Comparison of ENCODE assay signal across 8 cellular contexts in the genomic region with DNA sequence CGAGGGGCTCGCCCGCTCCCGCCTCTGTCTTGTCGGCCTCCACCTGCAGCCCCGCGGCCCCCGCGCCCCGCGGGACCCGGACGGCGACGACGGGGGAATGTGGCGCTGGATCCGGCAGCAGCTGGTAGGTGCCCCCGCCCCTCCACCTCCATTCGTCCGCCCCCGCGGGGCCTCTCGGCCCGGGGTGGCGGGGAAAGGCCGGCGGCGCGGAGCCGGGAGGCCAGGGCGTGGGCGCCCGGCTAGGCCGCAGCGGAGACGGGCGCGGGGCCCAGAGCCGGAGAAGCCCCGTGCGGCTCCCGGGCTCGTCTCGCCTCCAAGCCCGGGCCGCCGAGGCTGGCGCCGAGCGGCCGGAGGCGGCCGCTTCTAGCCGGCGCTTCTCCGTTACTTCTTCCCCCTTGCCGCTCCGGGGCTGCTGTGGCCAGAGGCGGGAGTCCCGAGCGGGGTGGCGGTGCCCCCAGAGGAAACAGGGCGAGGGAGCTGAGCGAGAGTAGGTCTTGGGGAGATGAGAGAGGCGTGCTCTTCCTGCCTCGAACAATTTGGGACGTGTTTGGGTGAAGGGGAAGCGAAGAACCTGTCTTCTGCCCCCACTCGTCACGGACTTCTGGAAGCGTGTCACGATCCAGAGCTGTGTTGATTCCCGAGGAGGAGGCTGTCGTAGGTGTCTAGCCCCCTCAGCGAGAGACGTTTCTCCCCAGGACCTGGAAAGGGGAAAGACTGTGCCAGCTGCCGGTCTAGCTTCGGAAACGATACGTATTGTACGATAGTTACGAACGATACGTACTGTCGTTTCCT. TPM values are rescaled to one million over a fixed set of nuclear protein-coding genes. Genes with fewer than 3 reads are reported as not detected.
DNase-seq lines count a peak whose midpoint lies in the region; ATAC-seq, FAIRE-seq and TF ChIP-seq lines count a peak whose summit lies in the region.

No MANE protein-coding gene starts in this region.

- no CpG with 5 or more reads among the region's 86 CpGs for WGBS in H9 (ENCODE audit: extremely low coverage, insufficient read length, low lambda C conversion rate)

- H3K23ac ChIP-seq in H9 (ENCODE audit: insufficient read length, low read depth, low read length), result no peak overlapping the region

- no peak overlapping the region for H2BK12ac ChIP-seq in H9 (ENCODE audit: insufficient read length, low read depth, low read length)

- H3K27me3 ChIP-seq in H9 (ENCODE audit: insufficient read depth, low read length) (no peaks in the 10 kb centered on the region), WERI-Rb-1 (ENCODE audit: insufficient read depth, low read depth, severe bottlenecking) (no peaks in the 10 kb centered on the region)

- H4K20me1 ChIP-seq in H9 (ENCODE audit: control insufficient read depth, insufficient read depth, insufficient read length), result no peaks in the 10 kb centered on the region

- no peaks in the 10 kb centered on the region for H3K9me3 ChIP-seq in H9 (ENCODE audit: control insufficient read depth, low read depth, low read length)
- no peaks in the 10 kb centered on the region for H3K9me3 ChIP-seq in WERI-Rb-1 (ENCODE audit: severe bottlenecking)

- no peak overlapping the region for H2BK120ac ChIP-seq in H9 (ENCODE audit: low read depth, low read length, poor library complexity, severe bottlenecking)

- peak overlapping the region; percentile 40 for H3K14ac ChIP-seq in H9 (ENCODE audit: insufficient read depth, low read length)

- H3T11ph ChIP-seq in H9 (ENCODE audit: low read length), result no peak overlapping the region

- H4K5ac ChIP-seq in H9 (ENCODE audit: insufficient read length, low read depth, low read length), result no peak overlapping the region

- H3K9ac ChIP-seq in H9 (ENCODE audit: extremely low read depth, insufficient read length, low read length), result peak overlapping the region; percentile 93

- TF ChIP-seq POLR2A in GM12892 (IDR thresholded peaks at IDR 0.05; ENCODE audit: low read depth, low read length), result no peak

- no peaks in the 10 kb centered on the region for H3K79me2 ChIP-seq in H9 (ENCODE audit: insufficient read depth, low read length)

- peak overlapping the region; percentile 86 to 93 for H3K4me3 Mint-ChIP-seq in H9
- peak overlapping the region; percentile 86 for H3K4me3 Mint-ChIP-seq in central memory CD8-positive, alpha-beta T cell

- no peak overlapping the region for H3K56ac ChIP-seq in H9 (ENCODE audit: insufficient read length, low read depth, low read length)

- H2BK5ac ChIP-seq in H9 (ENCODE audit: insufficient read length, low read length), result no peak overlapping the region

- no peak overlapping the region for H2AK5ac ChIP-seq in H9 (ENCODE audit: insufficient read length, low read length)

- TF ChIP-seq CTCF in H9 (conservative IDR thresholded peaks at IDR 0.05) (no peak), WERI-Rb-1 (IDR thresholded peaks at IDR 0.05; ENCODE audit: low read depth, low read length) (no peak)

- no peak overlapping the region for H2BK20ac ChIP-seq in H9 (ENCODE audit: low read depth, low read length, poor library complexity, severe bottlenecking)

- H4K8ac ChIP-seq in H9 (replicated peaks; ENCODE audit: insufficient read length, low read depth, low read length), result no peak overlapping the region

- H3K4me2 ChIP-seq in H9 (ENCODE audit: insufficient read depth, insufficient read length, low read length), result peak overlapping the region; percentile 100

- DNase-seq in GM12892 (ENCODE audit: insufficient read length) (peak; percentile 40), H9 (peak; percentile 44), M059J (ENCODE audit: low read depth) (peak; percentile 69), WERI-Rb-1 (peak; percentile 18), kidney tubule cell (ENCODE audit: low spot score) (peak; percentile 55), DMS153 treated with DMSO at 0.1 percent for 48 hours (lab: John Stamatoyannopoulos, UW; ENCODE audit: unreplicated experiment) (no peak)
- DNase-seq in central memory CD8-positive, alpha-beta T cell (ENCODE audit: low spot score in 2 of 2), result peak; percentile 15 to 33
- DNase-seq in stimulated activated CD4-positive, alpha-beta T cell treated with anti-CD3 and anti-CD28 coated beads, Interleukin-2, amount 100 ng/mL, for 24 hours, result peak; percentile 47 to 57

- H3K23me2 ChIP-seq in H9 (ENCODE audit: insufficient read length, low read depth, low read length, poor library complexity, severe bottlenecking), result peaks cover 8% of the 10 kb centered on the region

- no peak overlapping the region for H4K91ac ChIP-seq in H9 (ENCODE audit: insufficient read length, low read depth, low read length)

- H3K27ac ChIP-seq in H9 (ENCODE audit: insufficient read length, low read depth, low read length) (no peak overlapping the region), WERI-Rb-1 (peak overlapping the region; percentile 91)

- no peak overlapping the region for H2BK15ac ChIP-seq in H9 (ENCODE audit: low read depth, low read length)

- H2AFZ ChIP-seq in H9 (ENCODE audit: low read length), result no peak overlapping the region

- H3K79me1 ChIP-seq in H9 (ENCODE audit: insufficient read depth, low read depth, low read length, poor library complexity, severe bottlenecking), result no peaks in the 10 kb centered on the region

- H3K36me3 Mint-ChIP-seq in H9 (ENCODE audit: insufficient read depth in 1 of 3, low read depth in 3 of 3), result peaks cover 0 to 3% (median 0%) of the 10 kb centered on the region in 3 experiments; a peak in 1 of 7 replicates
- H3K36me3 Mint-ChIP-seq in central memory CD8-positive, alpha-beta T cell (ENCODE audit: insufficient read depth), result peaks cover 17% of the 10 kb centered on the region

- H3K4ac ChIP-seq in H9 (ENCODE audit: low read depth, low read length), result no peak overlapping the region

- ATAC-seq in central memory CD8-positive, alpha-beta T cell (replicated peaks; ENCODE audit: extremely low read depth, poor library complexity, severe bottlenecking), result peak; percentile 20

- no peaks in the 10 kb centered on the region for H3K36me3 ChIP-seq in WERI-Rb-1

- H3K4me3 ChIP-seq in WERI-Rb-1 (ENCODE audit: low read depth, low read length), result peak overlapping the region; percentile 72

- peaks cover 13 to 20% of the 10 kb centered on the region in 2 experiments for H3K4me1 Mint-ChIP-seq in H9
- H3K4me1 Mint-ChIP-seq in central memory CD8-positive, alpha-beta T cell, result peaks cover 38% of the 10 kb centered on the region

- peaks cover 9% of the 10 kb centered on the region for H3K27me3 Mint-ChIP-seq in H9 (ENCODE audit: low read depth)
- no peaks in the 10 kb centered on the region for H3K27me3 Mint-ChIP-seq in central memory CD8-positive, alpha-beta T cell

- peak overlapping the region; percentile 33 for H3K18ac ChIP-seq in H9 (ENCODE audit: insufficient read length, low read depth, low read length)

- 0 out of 7 replicates have a peak overlapping the region, but pooled peaks of 1 of the 3 experiments have one; percentile 35 for H3K27ac Mint-ChIP-seq in H9
- peak overlapping the region; percentile 90 for H3K27ac Mint-ChIP-seq in central memory CD8-positive, alpha-beta T cell (ENCODE audit: low read depth)

- no peaks in the 10 kb centered on the region for H3K4me1 ChIP-seq in H9 (ENCODE audit: insufficient read depth, low read length)

- H3K9me3 Mint-ChIP-seq in H9, result no peaks in the 10 kb centered on the region; a peak in 1 of 5 replicates
- no peaks in the 10 kb centered on the region for H3K9me3 Mint-ChIP-seq in central memory CD8-positive, alpha-beta T cell

- peak; percentile 63 for FAIRE-seq in GM12892 (lab: Jason Lieb, UNC)

RNA-seq across cellular contexts. Expression of gene ATP11B, which starts 0.6 kb away (rescaled TPM):
- polyA plus RNA-seq in GM12892 (2012; ENCODE audit: missing spikeins), result 31.1 TPM
- total RNA-seq in H9 (2021), result 28.8 and 30.0 TPM in 2 replicates
- 33.9 and 47.8 TPM in 2 replicates for total RNA-seq in M059J (2014; rRNA removed; shearing (Covaris generic))
